ENCODE assay signal across 8 cellular contexts in genomic region chr19:14149509-14149994, GRCh38. TPM values are rescaled to one million over a fixed set of nuclear protein-coding genes. Genes with fewer than 3 reads are reported as not detected.
A peak's percentile ranks its signal among the peaks of the same experiment; 100 is the strongest.
DNase-seq lines count a peak whose midpoint lies in the region; ATAC-seq, FAIRE-seq and TF ChIP-seq lines count a peak whose summit lies in the region.

No MANE protein-coding gene starts in this region.

- H3K79me2 ChIP-seq in fibroblast of lung (ENCODE audit: control insufficient read depth, insufficient read depth, low read length) (no peaks in the 10 kb centered on the region), parathyroid adenoma (no peaks in the 10 kb centered on the region)

- DNase-seq in GM12892 (ENCODE audit: insufficient read length), result peak; percentile 68
- DNase-seq in activated T-cell treated with anti-CD3 and anti-CD28 coated beads for 48 hours (ENCODE audit: low read depth), result peak; percentile 25
- DNase-seq in fibroblast of lung (ENCODE audit: low read depth in 2 of 2), result peak; percentile 12 to 51
- DNase-seq in NCI-H2029 treated with DMSO at 0.1 percent for 48 hours (lab: John Stamatoyannopoulos, UW), result no peak
- DNase-seq in NCI-H748 treated with DMSO at 0.1 percent for 48 hours (lab: John Stamatoyannopoulos, UW), result no peak
- no peak for DNase-seq in COR-L47 (lab: John Stamatoyannopoulos, UW)

- H3K36me3 ChIP-seq in fibroblast of lung (ENCODE audit: control insufficient read depth, insufficient read depth, low read length) (no peaks in the 10 kb centered on the region), parathyroid adenoma (ENCODE audit: control insufficient read depth, insufficient read depth, low read length) (no peaks in the 10 kb centered on the region)

- H3K27ac ChIP-seq in fibroblast of lung (ENCODE audit: insufficient read depth, low read length) (no peak overlapping the region), parathyroid adenoma (peak overlapping the region; percentile 47)

- no peak for FAIRE-seq in GM12892 (lab: Jason Lieb, UNC)

- no peaks in the 10 kb centered on the region for H4K20me1 ChIP-seq in fibroblast of lung (ENCODE audit: control insufficient read depth, extremely low read depth, insufficient read depth, low read length)

- TF ChIP-seq POLR2A in GM12892 (IDR thresholded peaks at IDR 0.05; ENCODE audit: low read depth, low read length), result no peak

- H3K4me2 ChIP-seq in fibroblast of lung (ENCODE audit: extremely low read depth, insufficient read depth, low read length), result peak overlapping the region; percentile 70
- no peak overlapping the region for H3K4me2 ChIP-seq in parathyroid adenoma (ENCODE audit: low read length)

- no peaks in the 10 kb centered on the region for H3K9me3 ChIP-seq in fibroblast of lung (ENCODE audit: control insufficient read depth, insufficient read depth, low read depth, low read length)
- H3K9me3 ChIP-seq in parathyroid adenoma (ENCODE audit: control insufficient read depth, low read length), result no peaks in the 10 kb centered on the region

- H2AFZ ChIP-seq in fibroblast of lung (ENCODE audit: low read length) (peak overlapping the region; percentile 76), parathyroid adenoma (no peak overlapping the region)

- peak overlapping the region in 2 of 4 experiments; percentile 17 to 42 for H3K4me3 ChIP-seq in fibroblast of lung (replicated peaks in 1 of 4; ENCODE audit: control extremely low read depth in 1 of 4, insufficient read depth in 1 of 4, low read depth in 3 of 4, low read length in 4 of 4)
- no peak overlapping the region for H3K4me3 ChIP-seq in parathyroid adenoma (ENCODE audit: low read depth, low read length)

- H3K9ac ChIP-seq in fibroblast of lung (ENCODE audit: insufficient read depth, low read length) (peak overlapping the region; percentile 36), parathyroid adenoma (no peak overlapping the region)

- ATAC-seq in GM21381 (IDR thresholded peaks at IDR 0.05; ENCODE audit: unreplicated experiment), result no peak

- H3K4me1 ChIP-seq in fibroblast of lung (ENCODE audit: control insufficient read depth, extremely low read depth, insufficient read depth, low read length), result peaks cover 8% of the 10 kb centered on the region
- H3K4me1 ChIP-seq in parathyroid adenoma, result peaks cover 12% of the 10 kb centered on the region

- TF ChIP-seq CTCF in fibroblast of lung (conservative IDR thresholded peaks at IDR 0.05 in 1 of 2, IDR thresholded peaks at IDR 0.05 in 1 of 2; ENCODE audit: low read depth in 1 of 2, low read length in 2 of 2), result no peak
- TF ChIP-seq CTCF in parathyroid adenoma (IDR thresholded peaks at IDR 0.05), result no peak

- H3K27me3 ChIP-seq in fibroblast of lung (ENCODE audit: control insufficient read depth, insufficient read depth, low read length) (no peaks in the 10 kb centered on the region), parathyroid adenoma (ENCODE audit: control insufficient read depth, insufficient read depth, low read length) (no peaks in the 10 kb centered on the region)

RNA-seq across cellular contexts. Expression of gene ASF1B, which starts 13.2 kb away (rescaled TPM):
- 50.2 TPM for polyA plus RNA-seq in GM12892 (2012; ENCODE audit: missing spikeins)
- 0.26 and 2.6 TPM in 2 replicates for total RNA-seq in fibroblast of lung
- 6.5 and 26.2 TPM in 2 replicates for polyA plus RNA-seq in fibroblast of lung
- 6.4 and 27.2 TPM in 2 replicates for polyA plus RNA-seq in fibroblast of lung (2012)
- 5.1 and 35.9 TPM in 2 replicates for polyA minus RNA-seq in fibroblast of lung (ENCODE audit: low replicate concordance)

RNA-seq across cellular contexts. Expression of gene PRKACA, which starts 32.0 kb away (rescaled TPM):
- 35.1 TPM for polyA plus RNA-seq in GM12892 (2012; ENCODE audit: missing spikeins)
- total RNA-seq in fibroblast of lung, result 30.6 and 43.6 TPM in 2 replicates
- 67.4 and 104 TPM in 2 replicates for polyA plus RNA-seq in fibroblast of lung
- polyA plus RNA-seq in fibroblast of lung (2012), result 82.7 and 108 TPM in 2 replicates
- polyA minus RNA-seq in fibroblast of lung (ENCODE audit: low replicate concordance), result 109 and 215 TPM in 2 replicates

RNA-seq across cellular contexts. Expression of gene ADGRL1, which starts 56.4 kb away (rescaled TPM):
- 0.40 TPM for polyA plus RNA-seq in GM12892 (2012; ENCODE audit: missing spikeins)
- total RNA-seq in fibroblast of lung, result 3.1 and 3.5 TPM in 2 replicates
- 0.88 and 1.7 TPM in 2 replicates for polyA plus RNA-seq in fibroblast of lung
- 1.7 and 3.6 TPM in 2 replicates for polyA plus RNA-seq in fibroblast of lung (2012)
- polyA minus RNA-seq in fibroblast of lung (ENCODE audit: low replicate concordance), result 4.4 and 9.9 TPM in 2 replicates

RNA-seq across cellular contexts. Expression of gene SAMD1, which starts 59.0 kb away (rescaled TPM):
- 24.1 TPM for polyA plus RNA-seq in GM12892 (2012; ENCODE audit: missing spikeins)
- 19.0 and 24.1 TPM in 2 replicates for total RNA-seq in fibroblast of lung
- polyA plus RNA-seq in fibroblast of lung, result 7.3 and 14.5 TPM in 2 replicates
- 17.3 and 32.4 TPM in 2 replicates for polyA plus RNA-seq in fibroblast of lung (2012)
- 20.4 and 24.4 TPM in 2 replicates for polyA minus RNA-seq in fibroblast of lung (ENCODE audit: low replicate concordance)

Comparison
In these comparisons a context has a peak if more than half of its experiments do, and no peak if none do; other contexts are left out.
1. DNase-seq: peak in GM12892 (single experiment), activated T-cell treated with anti-CD3 and anti-CD28 coated beads for 48 hours (single experiment) and fibroblast of lung (2 of 2); none in NCI-H2029 treated with DMSO at 0.1 percent for 48 hours (single experiment), NCI-H748 treated with DMSO at 0.1 percent for 48 hours (single experiment) and COR-L47 (single experiment).